ENCODE assay signal across 9 cellular contexts in the genomic region with DNA sequence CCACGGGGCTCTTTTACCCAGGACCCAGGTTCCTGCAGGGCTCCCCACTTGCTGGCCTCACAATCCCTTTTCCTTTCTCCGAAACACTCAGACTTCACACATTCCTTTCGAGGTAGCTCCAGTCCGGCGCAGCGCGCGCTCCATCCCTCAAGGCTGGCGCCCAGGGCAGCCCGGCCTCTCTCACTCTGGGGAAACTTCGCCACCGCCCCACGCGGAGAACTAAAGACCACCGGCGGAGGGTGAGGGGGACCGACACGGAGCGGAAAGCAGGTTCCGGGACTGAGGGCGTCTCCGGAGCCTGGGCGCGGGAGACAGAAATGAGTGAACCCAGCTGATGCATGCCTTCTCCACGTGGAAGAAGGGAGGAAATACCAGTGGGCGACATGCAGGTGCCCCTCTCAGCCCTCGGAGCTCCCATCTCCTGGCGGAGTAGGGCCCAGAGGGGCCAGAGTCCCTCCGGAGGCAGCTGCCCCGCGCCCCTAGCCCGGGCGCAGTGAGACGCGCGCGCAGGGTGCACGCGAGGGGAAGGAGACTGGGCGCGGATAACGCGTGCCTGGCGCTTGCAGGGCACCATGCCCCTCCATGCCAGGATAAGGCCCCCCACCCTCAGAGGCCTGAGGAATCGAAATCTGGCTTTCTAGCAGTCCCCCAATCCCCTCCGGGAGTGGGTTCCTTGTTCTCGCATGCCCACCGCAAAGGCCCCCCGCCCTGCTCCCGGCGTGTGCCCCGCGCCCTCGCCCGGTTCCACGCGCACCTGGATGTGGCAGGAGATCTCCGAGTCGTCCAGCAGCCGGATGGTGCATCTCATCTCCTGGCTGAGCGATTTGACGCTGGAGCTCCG. TPM values are rescaled to one million over a fixed set of nuclear protein-coding genes. Genes with fewer than 3 reads are reported as not detected.
A peak's percentile ranks its signal among the peaks of the same experiment; 100 is the strongest.
DNase-seq lines count a peak whose midpoint lies in the region; ATAC-seq and TF ChIP-seq lines count a peak whose summit lies in the region.
"Had no signal": no experiment of that assay in that cellular context is flagged by ENCODE, and none has a peak within 500 bp of the region (broad histone marks: within the 10 kb centered on the region; RNA-seq: fewer than 3 reads in every experiment).

No MANE protein-coding gene starts in this region.

- H3K27me3 ChIP-seq in mononuclear cell (ENCODE audit: insufficient read depth, low read length) = peaks cover 20% of the 10 kb centered on the region
- peaks cover 7% of the 10 kb centered on the region for H3K27me3 ChIP-seq in upper lobe of right lung
- H3K27me3 ChIP-seq: BLaER1 treated with 17β-estradiol and CSF1 and Interleukin-3, amounts not matched to agents 10 nM and 100 nM had no signal

- peak overlapping the region; percentile 38 for H3K4me3 ChIP-seq in mononuclear cell (ENCODE audit: low read length)
- H3K4me3 ChIP-seq in upper lobe of right lung = peak overlapping the region; percentile 62
- H3K4me3 ChIP-seq: BLaER1 treated with 17β-estradiol and CSF1 and Interleukin-3, amounts not matched to agents 10 nM and 100 nM had no signal

- TF ChIP-seq CTCF in upper lobe of right lung (IDR thresholded peaks at IDR 0.05) = no peak

- H3K4me1 ChIP-seq in mononuclear cell (ENCODE audit: insufficient read depth, low read length) = peaks cover 16% of the 10 kb centered on the region
- peaks cover 13% of the 10 kb centered on the region for H3K4me1 ChIP-seq in upper lobe of right lung
- H3K4me1 ChIP-seq: BLaER1 treated with 17β-estradiol and CSF1 and Interleukin-3, amounts not matched to agents 10 nM and 100 nM had no signal

- H3K9me3 ChIP-seq in mononuclear cell (ENCODE audit: low read depth, low read length) (no peaks in the 10 kb centered on the region), upper lobe of right lung (no peaks in the 10 kb centered on the region)

- no peaks in the 10 kb centered on the region for H3K36me3 ChIP-seq in upper lobe of right lung
- H3K36me3 ChIP-seq: BLaER1 treated with 17β-estradiol and CSF1 and Interleukin-3, amounts not matched to agents 10 nM and 100 nM had no signal

- peak; percentile 2 for ATAC-seq in upper lobe of right lung

- DNase-seq in NCI-H82 (lab: John Stamatoyannopoulos, UW) (peak; percentile 54), NCI-H82 treated with DMSO at 0.1 percent for 48 hours (lab: John Stamatoyannopoulos, UW; ENCODE audit: unreplicated experiment) (no peak), ecto neural progenitor cell (ENCODE audit: low spot score) (peak; percentile 65), upper lobe of right lung (no peak), middle frontal gyrus (ENCODE audit: extremely low spot score, low spot score) (no peak)
- no peak for DNase-seq in activated effector memory CD4-positive, alpha-beta T cell treated with Interleukin-2 at 50 U/mL for 16 hours
- DNase-seq in activated effector memory CD4-positive, alpha-beta T cell treated with anti-CD3 and anti-CD28 coated beads, Interleukin-2, amount 50 U/mL, for 16 hours = no peak

- intact Hi-C loops in upper lobe of right lung (cut with DNase I) = no loop called here

- peak overlapping the region; percentile 55 for H3K27ac ChIP-seq in upper lobe of right lung
- H3K27ac ChIP-seq: BLaER1 treated with 17β-estradiol and CSF1 and Interleukin-3, amounts not matched to agents 10 nM and 100 nM had no signal

RNA-seq across cellular contexts. Expression of a gene that starts 0.7 kb away (rescaled TPM):
- 15.1 TPM for total RNA-seq in mononuclear cell
- total RNA-seq in upper lobe of right lung = 10.8 TPM

Comparison
In these comparisons a context has a peak if more than half of its experiments do, and no peak if none do; other contexts are left out.
1. DNase-seq: peak in NCI-H82 (single experiment) and ecto neural progenitor cell (single experiment); none in NCI-H82 treated with DMSO at 0.1 percent for 48 hours (single experiment), upper lobe of right lung (single experiment), middle frontal gyrus (single experiment), activated effector memory CD4-positive, alpha-beta T cell treated with Interleukin-2 at 50 U/mL for 16 hours (single experiment) and activated effector memory CD4-positive, alpha-beta T cell treated with anti-CD3 and anti-CD28 coated beads, Interleukin-2, amount 50 U/mL, for 16 hours (single experiment).